Comparison of ENCODE assay signal across 14 cellular contexts in the genomic region with DNA sequence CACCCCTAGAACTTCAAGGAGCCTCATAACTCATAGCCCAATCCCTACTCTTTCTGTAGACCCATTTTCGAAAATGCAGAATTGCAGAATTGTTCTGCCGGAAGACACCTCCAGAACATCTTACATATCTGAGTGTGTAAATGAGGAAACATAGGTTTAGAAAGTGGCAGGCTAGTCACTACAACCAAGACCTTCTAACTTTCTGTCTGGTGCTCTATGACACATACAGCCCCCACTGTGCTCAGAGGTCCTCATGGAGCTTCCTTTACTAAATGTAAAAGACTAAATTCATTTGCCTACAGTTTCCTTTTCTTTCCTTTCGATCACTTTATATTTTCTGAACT.
DNase-seq lines count a peak whose midpoint lies in the region; ATAC-seq and TF ChIP-seq lines count a peak whose summit lies in the region.
"Had no signal": no experiment of that assay in that cellular context is flagged by ENCODE, and none has a peak within 500 bp of the region (broad histone marks: within the 10 kb centered on the region; RNA-seq: fewer than 3 reads in every experiment).

No MANE protein-coding gene starts in this region.

- TF ChIP-seq POLR2A in vagina (IDR thresholded peaks at IDR 0.05) = no peak

- TF ChIP-seq CTCF in WTC11 (IDR thresholded peaks at IDR 0.05) (no peak), PC-9 (conservative IDR thresholded peaks at IDR 0.05) (no peak), vagina (IDR thresholded peaks at IDR 0.05) (no peak)

- POLR2A ChIA-PET in WTC11 (lab: Charles Lee) = no interaction called here
- POLR2A ChIA-PET in PC-9 (lab: Charles Lee; ENCODE audit: unreplicated experiment) = no interaction called here

- BruUV-seq in PC-9 (replicated peaks; lab: Mats Ljungman, UMichigan) = no TSS peak

- no peaks in the 10 kb centered on the region for H3K79me2 ChIP-seq in PC-9 (ENCODE audit: low read depth)
- H3K79me2 ChIP-seq: parathyroid adenoma had no signal

- no peaks in the 10 kb centered on the region for H4K20me1 ChIP-seq in PC-9 (ENCODE audit: insufficient read depth)

- no peak overlapping the region for H3K27ac Mint-ChIP-seq in WTC11
- H3K27ac Mint-ChIP-seq: IgD-negative memory B cell had no signal

- H3F3A ChIP-seq in PC-9 (ENCODE audit: insufficient read depth, low read depth) = no peaks in the 10 kb centered on the region

- H3K4me3 ChIP-seq in PC-9 = no peak overlapping the region
- no peak overlapping the region for H3K4me3 ChIP-seq in vagina

- H3K4me3 Mint-ChIP-seq in WTC11 = no peak overlapping the region
- H3K4me3 Mint-ChIP-seq: IgD-negative memory B cell had no signal

- peaks cover 11% of the 10 kb centered on the region for H3K9me3 Mint-ChIP-seq in WTC11
- H3K9me3 Mint-ChIP-seq: IgD-negative memory B cell had no signal

- peaks cover 4% of the 10 kb centered on the region for H3K4me1 Mint-ChIP-seq in WTC11

- no peak overlapping the region for H2AFZ ChIP-seq in PC-9
- H2AFZ ChIP-seq: parathyroid adenoma had no signal

- no peaks in the 10 kb centered on the region for H3K36me3 ChIP-seq in PC-9 (ENCODE audit: low read depth)
- no peaks in the 10 kb centered on the region for H3K36me3 ChIP-seq in vagina

- H3K4me1 ChIP-seq in PC-9 (replicated peaks; ENCODE audit: insufficient read depth) = no peaks in the 10 kb centered on the region
- H3K4me1 ChIP-seq in vagina = peaks cover 13% of the 10 kb centered on the region
- H3K4me1 ChIP-seq: parathyroid adenoma had no signal

- H3K4me2 ChIP-seq in PC-9 = no peak overlapping the region

- CTCF ChIA-PET in WTC11 (lab: Charles Lee) = no interaction called here
- CTCF ChIA-PET in PC-9 (lab: Charles Lee) = no interaction called here

- no peak for DNase-seq in DMS79 treated with DMSO at 0.1 percent for 48 hours (lab: John Stamatoyannopoulos, UW)
- no peak for DNase-seq in WTC11 (ENCODE audit: low spot score)
- no peak for DNase-seq in PC-9
- DNase-seq in vagina (ENCODE audit: extremely low spot score in 2 of 2) = no peak
- DNase-seq: glutamatergic neuron; NCI-H345; stimulated activated CD4-positive, alpha-beta T cell treated with anti-CD3 and anti-CD28 coated beads, Interleukin-2, amount 100 ng/mL, for 48 hours had no signal

- intact Hi-C loops in PC-9 (cut with micrococcal nuclease; ENCODE audit: unreplicated experiment) (no loop called here), vagina (cut with DNase I) (no loop called here)

- peak; percentile 86 for ATAC-seq in GM18498 (IDR thresholded peaks at IDR 0.05; ENCODE audit: unreplicated experiment)
- ATAC-seq in GM19467 (IDR thresholded peaks at IDR 0.05; ENCODE audit: unreplicated experiment) = peak; percentile 82
- ATAC-seq in HG02938 (IDR thresholded peaks at IDR 0.05; ENCODE audit: unreplicated experiment) = peak; percentile 86
- ATAC-seq in HG03571 (IDR thresholded peaks at IDR 0.05; ENCODE audit: unreplicated experiment) = peak; percentile 79
- no peak for ATAC-seq in WTC11

- H3K36me3 Mint-ChIP-seq in WTC11 = 0 out of 2 replicates have a peak, but pooled peaks cover 5% of the 10 kb centered on the region
- H3K36me3 Mint-ChIP-seq: IgD-negative memory B cell had no signal

- H3K9me2 ChIP-seq in PC-9 (ENCODE audit: insufficient read depth) = no peaks in the 10 kb centered on the region

- H3K27ac ChIP-seq in PC-9 = no peak overlapping the region
- H3K27ac ChIP-seq in vagina = no peak overlapping the region
- H3K27ac ChIP-seq: C4-2B, parathyroid adenoma had no signal

- H3K9me3 ChIP-seq in PC-9 (ENCODE audit: insufficient read depth, low read depth) = no peaks in the 10 kb centered on the region
- H3K9me3 ChIP-seq in vagina = no peaks in the 10 kb centered on the region

- H3K27me3 ChIP-seq in PC-9 (ENCODE audit: insufficient read depth, low read depth) (no peaks in the 10 kb centered on the region), vagina (no peaks in the 10 kb centered on the region)

- no peaks in the 10 kb centered on the region for H3K27me3 Mint-ChIP-seq in WTC11 (ENCODE audit: low read depth)

TF ChIP-seq in WTC11, 78 proteins besides CTCF, POLR2A, EP300 and RAD21:
- TF ChIP-seq, protein P1, sequence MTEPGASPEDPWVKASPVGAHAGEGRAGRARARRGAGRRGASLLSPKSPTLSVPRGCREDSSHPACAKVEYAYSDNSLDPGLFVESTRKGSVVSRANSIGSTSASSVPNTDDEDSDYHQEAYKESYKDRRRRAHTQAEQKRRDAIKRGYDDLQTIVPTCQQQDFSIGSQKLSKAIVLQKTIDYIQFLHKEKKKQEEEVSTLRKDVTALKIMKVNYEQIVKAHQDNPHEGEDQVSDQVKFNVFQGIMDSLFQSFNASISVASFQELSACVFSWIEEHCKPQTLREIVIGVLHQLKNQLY (CRISPR knock-in tag; IDR thresholded peaks at IDR 0.05) = no peak
- TF ChIP-seq CREB1 (CRISPR knock-in tag; IDR thresholded peaks at IDR 0.05) (no peak), ZNF232 (CRISPR knock-in tag; IDR thresholded peaks at IDR 0.05) (no peak), ELF4 (CRISPR knock-in tag; IDR thresholded peaks at IDR 0.05; ENCODE audit: low read depth) (no peak), ZNF138 (CRISPR knock-in tag; conservative IDR thresholded peaks at IDR 0.05) (no peak), EMX1 (CRISPR knock-in tag; IDR thresholded peaks at IDR 0.05) (no peak), ZNF219 (CRISPR knock-in tag; IDR thresholded peaks at IDR 0.05; ENCODE audit: borderline replicate concordance) (no peak), CBFB (CRISPR knock-in tag; IDR thresholded peaks at IDR 0.05; ENCODE audit: low read depth) (no peak), NR1H2 (CRISPR knock-in tag; IDR thresholded peaks at IDR 0.05) (no peak), ESRRA (CRISPR knock-in tag; IDR thresholded peaks at IDR 0.05; ENCODE audit: borderline replicate concordance) (no peak)
- TF ChIP-seq, protein P2, sequence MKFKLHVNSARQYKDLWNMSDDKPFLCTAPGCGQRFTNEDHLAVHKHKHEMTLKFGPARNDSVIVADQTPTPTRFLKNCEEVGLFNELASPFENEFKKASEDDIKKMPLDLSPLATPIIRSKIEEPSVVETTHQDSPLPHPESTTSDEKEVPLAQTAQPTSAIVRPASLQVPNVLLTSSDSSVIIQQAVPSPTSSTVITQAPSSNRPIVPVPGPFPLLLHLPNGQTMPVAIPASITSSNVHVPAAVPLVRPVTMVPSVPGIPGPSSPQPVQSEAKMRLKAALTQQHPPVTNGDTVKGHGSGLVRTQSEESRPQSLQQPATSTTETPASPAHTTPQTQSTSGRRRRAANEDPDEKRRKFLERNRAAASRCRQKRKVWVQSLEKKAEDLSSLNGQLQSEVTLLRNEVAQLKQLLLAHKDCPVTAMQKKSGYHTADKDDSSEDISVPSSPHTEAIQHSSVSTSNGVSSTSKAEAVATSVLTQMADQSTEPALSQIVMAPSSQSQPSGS (CRISPR knock-in tag; IDR thresholded peaks at IDR 0.05; ENCODE audit: borderline replicate concordance, low read depth) = no peak
- TF ChIP-seq, protein P3, sequence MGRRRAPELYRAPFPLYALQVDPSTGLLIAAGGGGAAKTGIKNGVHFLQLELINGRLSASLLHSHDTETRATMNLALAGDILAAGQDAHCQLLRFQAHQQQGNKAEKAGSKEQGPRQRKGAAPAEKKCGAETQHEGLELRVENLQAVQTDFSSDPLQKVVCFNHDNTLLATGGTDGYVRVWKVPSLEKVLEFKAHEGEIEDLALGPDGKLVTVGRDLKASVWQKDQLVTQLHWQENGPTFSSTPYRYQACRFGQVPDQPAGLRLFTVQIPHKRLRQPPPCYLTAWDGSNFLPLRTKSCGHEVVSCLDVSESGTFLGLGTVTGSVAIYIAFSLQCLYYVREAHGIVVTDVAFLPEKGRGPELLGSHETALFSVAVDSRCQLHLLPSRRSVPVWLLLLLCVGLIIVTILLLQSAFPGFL (CRISPR knock-in tag; IDR thresholded peaks at IDR 0.05; ENCODE audit: borderline replicate concordance) = no peak
- TF ChIP-seq, protein P4, sequence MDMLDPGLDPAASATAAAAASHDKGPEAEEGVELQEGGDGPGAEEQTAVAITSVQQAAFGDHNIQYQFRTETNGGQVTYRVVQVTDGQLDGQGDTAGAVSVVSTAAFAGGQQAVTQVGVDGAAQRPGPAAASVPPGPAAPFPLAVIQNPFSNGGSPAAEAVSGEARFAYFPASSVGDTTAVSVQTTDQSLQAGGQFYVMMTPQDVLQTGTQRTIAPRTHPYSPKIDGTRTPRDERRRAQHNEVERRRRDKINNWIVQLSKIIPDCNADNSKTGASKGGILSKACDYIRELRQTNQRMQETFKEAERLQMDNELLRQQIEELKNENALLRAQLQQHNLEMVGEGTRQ (CRISPR knock-in tag; IDR thresholded peaks at IDR 0.05) = no peak
- TF ChIP-seq, protein P5, sequence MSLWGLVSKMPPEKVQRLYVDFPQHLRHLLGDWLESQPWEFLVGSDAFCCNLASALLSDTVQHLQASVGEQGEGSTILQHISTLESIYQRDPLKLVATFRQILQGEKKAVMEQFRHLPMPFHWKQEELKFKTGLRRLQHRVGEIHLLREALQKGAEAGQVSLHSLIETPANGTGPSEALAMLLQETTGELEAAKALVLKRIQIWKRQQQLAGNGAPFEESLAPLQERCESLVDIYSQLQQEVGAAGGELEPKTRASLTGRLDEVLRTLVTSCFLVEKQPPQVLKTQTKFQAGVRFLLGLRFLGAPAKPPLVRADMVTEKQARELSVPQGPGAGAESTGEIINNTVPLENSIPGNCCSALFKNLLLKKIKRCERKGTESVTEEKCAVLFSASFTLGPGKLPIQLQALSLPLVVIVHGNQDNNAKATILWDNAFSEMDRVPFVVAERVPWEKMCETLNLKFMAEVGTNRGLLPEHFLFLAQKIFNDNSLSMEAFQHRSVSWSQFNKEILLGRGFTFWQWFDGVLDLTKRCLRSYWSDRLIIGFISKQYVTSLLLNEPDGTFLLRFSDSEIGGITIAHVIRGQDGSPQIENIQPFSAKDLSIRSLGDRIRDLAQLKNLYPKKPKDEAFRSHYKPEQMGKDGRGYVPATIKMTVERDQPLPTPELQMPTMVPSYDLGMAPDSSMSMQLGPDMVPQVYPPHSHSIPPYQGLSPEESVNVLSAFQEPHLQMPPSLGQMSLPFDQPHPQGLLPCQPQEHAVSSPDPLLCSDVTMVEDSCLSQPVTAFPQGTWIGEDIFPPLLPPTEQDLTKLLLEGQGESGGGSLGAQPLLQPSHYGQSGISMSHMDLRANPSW (CRISPR knock-in tag; conservative IDR thresholded peaks at IDR 0.05; ENCODE audit: low read depth) = no peak
